ENCODE assay signal across 1 cellular context in the genomic region with DNA sequence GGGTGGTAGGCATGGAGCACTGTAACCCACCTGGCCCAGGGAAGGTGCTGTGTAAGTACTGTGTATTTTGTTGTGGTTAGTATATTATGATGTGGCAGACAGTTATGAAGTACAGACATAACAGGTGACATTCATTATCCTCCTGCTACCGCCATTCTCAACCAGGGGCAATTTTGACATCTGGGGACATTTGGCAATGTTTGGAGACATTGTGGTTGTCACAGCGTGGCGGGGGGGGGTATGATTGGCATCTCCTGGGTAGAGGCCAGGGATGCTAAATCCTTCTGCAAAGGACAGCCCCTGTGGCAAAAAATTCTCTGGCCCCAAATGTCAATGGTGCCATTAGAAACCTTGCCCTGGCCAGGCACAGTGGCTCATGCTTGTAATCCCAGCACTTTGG.
TF ChIP-seq lines count a peak whose summit lies in the region.

No MANE protein-coding gene starts in this region.

TF ChIP-seq in GM12878, 131 proteins besides CTCF, POLR2A, EP300 and RAD21:
- TF ChIP-seq NR2C1 (IDR thresholded peaks at IDR 0.05) (no peak), RUNX3 (IDR thresholded peaks at IDR 0.05; ENCODE audit: low read length) (peak; percentile 40; the same call in 1 of the 2 replicates)
TF ChIP-seq in GM12878: peak in this region for 1.
